1 cellular context compared by ENCODE assay signal in the genomic region with DNA sequence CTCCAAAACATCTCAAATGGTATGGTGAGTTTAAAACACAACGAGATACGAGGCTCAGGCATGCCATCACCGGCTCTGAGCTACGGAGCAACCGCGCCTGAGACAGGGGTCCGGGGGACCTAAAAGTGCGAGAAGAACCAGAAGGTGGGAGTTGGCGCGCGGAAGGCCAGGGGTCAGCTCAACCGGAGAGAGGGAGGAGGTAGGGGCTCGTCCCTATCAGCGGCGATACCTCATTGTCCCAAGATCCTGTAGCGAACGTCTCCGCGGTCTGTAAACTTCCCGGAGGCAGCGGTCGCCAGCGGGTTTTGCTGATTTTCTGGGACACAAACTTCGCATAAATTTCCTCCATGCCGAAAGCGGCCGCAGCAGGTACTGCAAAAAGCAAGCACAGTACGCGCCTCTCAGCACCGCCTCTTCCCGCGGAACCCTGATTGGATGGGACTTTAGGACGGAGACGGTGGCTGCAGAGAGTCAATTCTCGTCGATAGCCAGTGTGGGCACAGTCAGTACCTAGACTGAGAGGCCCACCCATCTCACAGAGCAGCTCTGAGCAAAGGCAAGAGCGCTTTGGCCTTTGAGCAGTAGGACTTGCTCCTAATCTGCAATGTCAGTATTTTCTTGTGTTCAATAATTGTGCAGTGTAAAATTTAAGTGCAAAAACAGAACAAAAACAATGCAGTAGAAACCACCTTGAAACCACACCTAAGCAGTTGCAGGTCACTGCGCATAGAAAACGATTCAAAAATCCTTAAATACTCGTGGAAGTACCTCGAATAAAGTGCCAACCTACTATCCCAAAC.
TF ChIP-seq lines count a peak whose summit lies in the region.

A gene with protein sequence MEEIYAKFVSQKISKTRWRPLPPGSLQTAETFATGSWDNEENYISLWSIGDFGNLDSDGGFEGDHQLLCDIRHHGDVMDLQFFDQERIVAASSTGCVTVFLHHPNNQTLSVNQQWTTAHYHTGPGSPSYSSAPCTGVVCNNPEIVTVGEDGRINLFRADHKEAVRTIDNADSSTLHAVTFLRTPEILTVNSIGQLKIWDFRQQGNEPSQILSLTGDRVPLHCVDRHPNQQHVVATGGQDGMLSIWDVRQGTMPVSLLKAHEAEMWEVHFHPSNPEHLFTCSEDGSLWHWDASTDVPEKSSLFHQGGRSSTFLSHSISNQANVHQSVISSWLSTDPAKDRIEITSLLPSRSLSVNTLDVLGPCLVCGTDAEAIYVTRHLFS (minus strand): TSS at position 383 of the 800 bp plus-strand sequence. CDS start 34 bp downstream, at position 349.

TF ChIP-seq in K562, 482 proteins besides CTCF, POLR2A, EP300 and RAD21 (continued from another document and continues in another):
- TF ChIP-seq TBL1XR1 (IDR thresholded peaks at IDR 0.05; ENCODE audit: low read length in 2 of 2) (no peak), MTA2 (IDR thresholded peaks at IDR 0.05; ENCODE audit: low read depth) (no peak), CREB1 (IDR thresholded peaks at IDR 0.05) (peak; percentile 52; the same call in 1 of the 2 replicates), CREB1 (CRISPR knock-in tag; IDR thresholded peaks at IDR 0.05) (peak; percentile 73), ZC3H4 (CRISPR knock-in tag; IDR thresholded peaks at IDR 0.05; ENCODE audit: borderline replicate concordance) (no peak), HMG20B (CRISPR knock-in tag; IDR thresholded peaks at IDR 0.05) (no peak), PHF8 (IDR thresholded peaks at IDR 0.05; ENCODE audit: borderline replicate concordance, low read length) (peak; percentile 85; the same call in 1 of the 2 replicates), TAF9B (IDR thresholded peaks at IDR 0.05; ENCODE audit: partially characterized antibody) (peak; percentile 56), SMARCB1 (IDR thresholded peaks at IDR 0.05; ENCODE audit: insufficient read length, low read depth) (no peak), ZNF212 (CRISPR knock-in tag; IDR thresholded peaks at IDR 0.05) (no peak), FIP1L1 (IDR thresholded peaks at IDR 0.05; ENCODE audit: low read depth, low read length, poor library complexity, severe bottlenecking) (no peak), MIER1 (IDR thresholded peaks at IDR 0.05; ENCODE audit: low read depth) (no peak), RBM14 (IDR thresholded peaks at IDR 0.05; ENCODE audit: borderline replicate concordance, insufficient read depth, low read depth, low read length) (no peak), IFI16 (CRISPR knock-in tag; IDR thresholded peaks at IDR 0.05) (no peak), ZNF668 (CRISPR knock-in tag; IDR thresholded peaks at IDR 0.05) (0 out of 2 replicates have a peak, but pooled peaks have one; percentile 38)
- TF ChIP-seq, protein P1, sequence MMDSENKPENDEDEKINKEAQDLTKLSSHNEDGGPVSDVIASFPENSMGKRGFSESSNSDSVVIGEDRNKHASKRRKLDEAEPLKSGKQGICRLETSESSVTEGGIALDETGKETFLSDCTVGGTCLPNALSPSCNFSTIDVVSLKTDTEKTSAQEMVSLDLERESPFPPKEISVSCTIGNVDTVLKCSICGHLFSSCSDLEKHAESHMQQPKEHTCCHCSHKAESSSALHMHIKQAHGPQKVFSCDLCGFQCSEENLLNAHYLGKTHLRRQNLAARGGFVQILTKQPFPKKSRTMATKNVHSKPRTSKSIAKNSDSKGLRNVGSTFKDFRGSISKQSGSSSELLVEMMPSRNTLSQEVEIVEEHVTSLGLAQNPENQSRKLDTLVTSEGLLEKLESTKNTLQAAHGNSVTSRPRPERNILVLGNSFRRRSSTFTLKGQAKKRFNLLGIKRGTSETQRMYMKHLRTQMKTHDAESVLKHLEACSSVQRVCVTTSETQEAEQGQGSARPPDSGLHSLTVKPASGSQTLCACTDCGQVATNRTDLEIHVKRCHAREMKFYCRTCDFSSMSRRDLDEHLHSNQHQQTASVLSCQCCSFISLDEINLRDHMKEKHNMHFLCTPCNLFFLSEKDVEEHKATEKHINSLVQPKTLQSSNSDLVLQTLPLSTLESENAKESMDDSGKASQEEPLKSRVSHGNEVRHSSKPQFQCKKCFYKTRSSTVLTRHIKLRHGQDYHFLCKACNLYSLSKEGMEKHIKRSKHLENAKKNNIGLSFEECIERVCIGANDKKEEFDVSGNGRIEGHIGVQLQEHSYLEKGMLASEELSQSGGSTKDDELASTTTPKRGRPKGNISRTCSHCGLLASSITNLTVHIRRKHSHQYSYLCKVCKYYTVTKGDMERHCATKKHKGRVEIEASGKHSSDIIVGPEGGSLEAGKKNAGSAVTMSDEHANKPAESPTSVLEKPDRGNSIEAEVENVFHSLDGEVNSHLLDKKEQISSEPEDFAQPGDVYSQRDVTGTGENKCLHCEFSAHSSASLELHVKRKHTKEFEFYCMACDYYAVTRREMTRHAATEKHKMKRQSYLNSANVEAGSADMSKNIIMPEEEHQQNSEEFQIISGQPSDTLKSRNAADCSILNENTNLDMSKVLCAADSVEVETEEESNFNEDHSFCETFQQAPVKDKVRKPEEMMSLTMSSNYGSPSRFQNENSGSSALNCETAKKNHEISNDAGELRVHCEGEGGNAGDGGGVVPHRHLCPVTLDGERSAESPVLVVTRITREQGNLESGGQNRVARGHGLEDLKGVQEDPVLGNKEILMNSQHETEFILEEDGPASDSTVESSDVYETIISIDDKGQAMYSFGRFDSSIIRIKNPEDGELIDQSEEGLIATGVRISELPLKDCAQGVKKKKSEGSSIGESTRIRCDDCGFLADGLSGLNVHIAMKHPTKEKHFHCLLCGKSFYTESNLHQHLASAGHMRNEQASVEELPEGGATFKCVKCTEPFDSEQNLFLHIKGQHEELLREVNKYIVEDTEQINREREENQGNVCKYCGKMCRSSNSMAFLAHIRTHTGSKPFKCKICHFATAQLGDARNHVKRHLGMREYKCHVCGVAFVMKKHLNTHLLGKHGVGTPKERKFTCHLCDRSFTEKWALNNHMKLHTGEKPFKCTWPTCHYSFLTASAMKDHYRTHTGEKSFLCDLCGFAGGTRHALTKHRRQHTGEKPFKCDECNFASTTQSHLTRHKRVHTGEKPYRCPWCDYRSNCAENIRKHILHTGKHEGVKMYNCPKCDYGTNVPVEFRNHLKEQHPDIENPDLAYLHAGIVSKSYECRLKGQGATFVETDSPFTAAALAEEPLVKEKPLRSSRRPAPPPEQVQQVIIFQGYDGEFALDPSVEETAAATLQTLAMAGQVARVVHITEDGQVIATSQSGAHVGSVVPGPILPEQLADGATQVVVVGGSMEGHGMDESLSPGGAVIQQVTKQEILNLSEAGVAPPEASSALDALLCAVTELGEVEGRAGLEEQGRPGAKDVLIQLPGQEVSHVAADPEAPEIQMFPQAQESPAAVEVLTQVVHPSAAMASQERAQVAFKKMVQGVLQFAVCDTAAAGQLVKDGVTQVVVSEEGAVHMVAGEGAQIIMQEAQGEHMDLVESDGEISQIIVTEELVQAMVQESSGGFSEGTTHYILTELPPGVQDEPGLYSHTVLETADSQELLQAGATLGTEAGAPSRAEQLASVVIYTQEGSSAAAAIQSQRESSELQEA (IDR thresholded peaks at IDR 0.05; ENCODE audit: low read depth), result peak; percentile 98
- TF ChIP-seq, protein P2, sequence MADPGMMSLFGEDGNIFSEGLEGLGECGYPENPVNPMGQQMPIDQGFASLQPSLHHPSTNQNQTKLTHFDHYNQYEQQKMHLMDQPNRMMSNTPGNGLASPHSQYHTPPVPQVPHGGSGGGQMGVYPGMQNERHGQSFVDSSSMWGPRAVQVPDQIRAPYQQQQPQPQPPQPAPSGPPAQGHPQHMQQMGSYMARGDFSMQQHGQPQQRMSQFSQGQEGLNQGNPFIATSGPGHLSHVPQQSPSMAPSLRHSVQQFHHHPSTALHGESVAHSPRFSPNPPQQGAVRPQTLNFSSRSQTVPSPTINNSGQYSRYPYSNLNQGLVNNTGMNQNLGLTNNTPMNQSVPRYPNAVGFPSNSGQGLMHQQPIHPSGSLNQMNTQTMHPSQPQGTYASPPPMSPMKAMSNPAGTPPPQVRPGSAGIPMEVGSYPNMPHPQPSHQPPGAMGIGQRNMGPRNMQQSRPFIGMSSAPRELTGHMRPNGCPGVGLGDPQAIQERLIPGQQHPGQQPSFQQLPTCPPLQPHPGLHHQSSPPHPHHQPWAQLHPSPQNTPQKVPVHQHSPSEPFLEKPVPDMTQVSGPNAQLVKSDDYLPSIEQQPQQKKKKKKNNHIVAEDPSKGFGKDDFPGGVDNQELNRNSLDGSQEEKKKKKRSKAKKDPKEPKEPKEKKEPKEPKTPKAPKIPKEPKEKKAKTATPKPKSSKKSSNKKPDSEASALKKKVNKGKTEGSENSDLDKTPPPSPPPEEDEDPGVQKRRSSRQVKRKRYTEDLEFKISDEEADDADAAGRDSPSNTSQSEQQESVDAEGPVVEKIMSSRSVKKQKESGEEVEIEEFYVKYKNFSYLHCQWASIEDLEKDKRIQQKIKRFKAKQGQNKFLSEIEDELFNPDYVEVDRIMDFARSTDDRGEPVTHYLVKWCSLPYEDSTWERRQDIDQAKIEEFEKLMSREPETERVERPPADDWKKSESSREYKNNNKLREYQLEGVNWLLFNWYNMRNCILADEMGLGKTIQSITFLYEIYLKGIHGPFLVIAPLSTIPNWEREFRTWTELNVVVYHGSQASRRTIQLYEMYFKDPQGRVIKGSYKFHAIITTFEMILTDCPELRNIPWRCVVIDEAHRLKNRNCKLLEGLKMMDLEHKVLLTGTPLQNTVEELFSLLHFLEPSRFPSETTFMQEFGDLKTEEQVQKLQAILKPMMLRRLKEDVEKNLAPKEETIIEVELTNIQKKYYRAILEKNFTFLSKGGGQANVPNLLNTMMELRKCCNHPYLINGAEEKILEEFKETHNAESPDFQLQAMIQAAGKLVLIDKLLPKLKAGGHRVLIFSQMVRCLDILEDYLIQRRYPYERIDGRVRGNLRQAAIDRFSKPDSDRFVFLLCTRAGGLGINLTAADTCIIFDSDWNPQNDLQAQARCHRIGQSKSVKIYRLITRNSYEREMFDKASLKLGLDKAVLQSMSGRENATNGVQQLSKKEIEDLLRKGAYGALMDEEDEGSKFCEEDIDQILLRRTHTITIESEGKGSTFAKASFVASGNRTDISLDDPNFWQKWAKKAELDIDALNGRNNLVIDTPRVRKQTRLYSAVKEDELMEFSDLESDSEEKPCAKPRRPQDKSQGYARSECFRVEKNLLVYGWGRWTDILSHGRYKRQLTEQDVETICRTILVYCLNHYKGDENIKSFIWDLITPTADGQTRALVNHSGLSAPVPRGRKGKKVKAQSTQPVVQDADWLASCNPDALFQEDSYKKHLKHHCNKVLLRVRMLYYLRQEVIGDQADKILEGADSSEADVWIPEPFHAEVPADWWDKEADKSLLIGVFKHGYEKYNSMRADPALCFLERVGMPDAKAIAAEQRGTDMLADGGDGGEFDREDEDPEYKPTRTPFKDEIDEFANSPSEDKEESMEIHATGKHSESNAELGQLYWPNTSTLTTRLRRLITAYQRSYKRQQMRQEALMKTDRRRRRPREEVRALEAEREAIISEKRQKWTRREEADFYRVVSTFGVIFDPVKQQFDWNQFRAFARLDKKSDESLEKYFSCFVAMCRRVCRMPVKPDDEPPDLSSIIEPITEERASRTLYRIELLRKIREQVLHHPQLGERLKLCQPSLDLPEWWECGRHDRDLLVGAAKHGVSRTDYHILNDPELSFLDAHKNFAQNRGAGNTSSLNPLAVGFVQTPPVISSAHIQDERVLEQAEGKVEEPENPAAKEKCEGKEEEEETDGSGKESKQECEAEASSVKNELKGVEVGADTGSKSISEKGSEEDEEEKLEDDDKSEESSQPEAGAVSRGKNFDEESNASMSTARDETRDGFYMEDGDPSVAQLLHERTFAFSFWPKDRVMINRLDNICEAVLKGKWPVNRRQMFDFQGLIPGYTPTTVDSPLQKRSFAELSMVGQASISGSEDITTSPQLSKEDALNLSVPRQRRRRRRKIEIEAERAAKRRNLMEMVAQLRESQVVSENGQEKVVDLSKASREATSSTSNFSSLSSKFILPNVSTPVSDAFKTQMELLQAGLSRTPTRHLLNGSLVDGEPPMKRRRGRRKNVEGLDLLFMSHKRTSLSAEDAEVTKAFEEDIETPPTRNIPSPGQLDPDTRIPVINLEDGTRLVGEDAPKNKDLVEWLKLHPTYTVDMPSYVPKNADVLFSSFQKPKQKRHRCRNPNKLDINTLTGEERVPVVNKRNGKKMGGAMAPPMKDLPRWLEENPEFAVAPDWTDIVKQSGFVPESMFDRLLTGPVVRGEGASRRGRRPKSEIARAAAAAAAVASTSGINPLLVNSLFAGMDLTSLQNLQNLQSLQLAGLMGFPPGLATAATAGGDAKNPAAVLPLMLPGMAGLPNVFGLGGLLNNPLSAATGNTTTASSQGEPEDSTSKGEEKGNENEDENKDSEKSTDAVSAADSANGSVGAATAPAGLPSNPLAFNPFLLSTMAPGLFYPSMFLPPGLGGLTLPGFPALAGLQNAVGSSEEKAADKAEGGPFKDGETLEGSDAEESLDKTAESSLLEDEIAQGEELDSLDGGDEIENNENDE (IDR thresholded peaks at IDR 0.05; ENCODE audit: low read depth, low read length), result no peak
- TF ChIP-seq, protein P3, sequence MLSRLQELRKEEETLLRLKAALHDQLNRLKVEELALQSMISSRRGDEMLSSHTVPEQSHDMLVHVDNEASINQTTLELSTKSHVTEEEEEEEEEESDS (CRISPR knock-in tag; IDR thresholded peaks at IDR 0.05), result no peak
- TF ChIP-seq, protein P4, sequence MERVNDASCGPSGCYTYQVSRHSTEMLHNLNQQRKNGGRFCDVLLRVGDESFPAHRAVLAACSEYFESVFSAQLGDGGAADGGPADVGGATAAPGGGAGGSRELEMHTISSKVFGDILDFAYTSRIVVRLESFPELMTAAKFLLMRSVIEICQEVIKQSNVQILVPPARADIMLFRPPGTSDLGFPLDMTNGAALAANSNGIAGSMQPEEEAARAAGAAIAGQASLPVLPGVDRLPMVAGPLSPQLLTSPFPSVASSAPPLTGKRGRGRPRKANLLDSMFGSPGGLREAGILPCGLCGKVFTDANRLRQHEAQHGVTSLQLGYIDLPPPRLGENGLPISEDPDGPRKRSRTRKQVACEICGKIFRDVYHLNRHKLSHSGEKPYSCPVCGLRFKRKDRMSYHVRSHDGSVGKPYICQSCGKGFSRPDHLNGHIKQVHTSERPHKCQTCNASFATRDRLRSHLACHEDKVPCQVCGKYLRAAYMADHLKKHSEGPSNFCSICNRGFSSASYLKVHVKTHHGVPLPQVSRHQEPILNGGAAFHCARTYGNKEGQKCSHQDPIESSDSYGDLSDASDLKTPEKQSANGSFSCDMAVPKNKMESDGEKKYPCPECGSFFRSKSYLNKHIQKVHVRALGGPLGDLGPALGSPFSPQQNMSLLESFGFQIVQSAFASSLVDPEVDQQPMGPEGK (CRISPR knock-in tag; IDR thresholded peaks at IDR 0.05; ENCODE audit: borderline replicate concordance), result no peak
- TF ChIP-seq, protein P5, sequence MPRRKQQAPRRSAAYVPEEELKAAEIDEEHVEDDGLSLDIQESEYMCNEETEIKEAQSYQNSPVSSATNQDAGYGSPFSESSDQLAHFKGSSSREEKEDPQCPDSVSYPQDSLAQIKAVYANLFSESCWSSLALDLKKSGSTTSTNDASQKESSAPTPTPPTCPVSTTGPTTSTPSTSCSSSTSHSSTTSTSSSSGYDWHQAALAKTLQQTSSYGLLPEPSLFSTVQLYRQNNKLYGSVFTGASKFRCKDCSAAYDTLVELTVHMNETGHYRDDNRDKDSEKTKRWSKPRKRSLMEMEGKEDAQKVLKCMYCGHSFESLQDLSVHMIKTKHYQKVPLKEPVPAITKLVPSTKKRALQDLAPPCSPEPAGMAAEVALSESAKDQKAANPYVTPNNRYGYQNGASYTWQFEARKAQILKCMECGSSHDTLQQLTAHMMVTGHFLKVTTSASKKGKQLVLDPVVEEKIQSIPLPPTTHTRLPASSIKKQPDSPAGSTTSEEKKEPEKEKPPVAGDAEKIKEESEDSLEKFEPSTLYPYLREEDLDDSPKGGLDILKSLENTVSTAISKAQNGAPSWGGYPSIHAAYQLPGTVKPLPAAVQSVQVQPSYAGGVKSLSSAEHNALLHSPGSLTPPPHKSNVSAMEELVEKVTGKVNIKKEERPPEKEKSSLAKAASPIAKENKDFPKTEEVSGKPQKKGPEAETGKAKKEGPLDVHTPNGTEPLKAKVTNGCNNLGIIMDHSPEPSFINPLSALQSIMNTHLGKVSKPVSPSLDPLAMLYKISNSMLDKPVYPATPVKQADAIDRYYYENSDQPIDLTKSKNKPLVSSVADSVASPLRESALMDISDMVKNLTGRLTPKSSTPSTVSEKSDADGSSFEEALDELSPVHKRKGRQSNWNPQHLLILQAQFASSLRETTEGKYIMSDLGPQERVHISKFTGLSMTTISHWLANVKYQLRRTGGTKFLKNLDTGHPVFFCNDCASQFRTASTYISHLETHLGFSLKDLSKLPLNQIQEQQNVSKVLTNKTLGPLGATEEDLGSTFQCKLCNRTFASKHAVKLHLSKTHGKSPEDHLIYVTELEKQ (CRISPR knock-in tag; IDR thresholded peaks at IDR 0.05), result no peak
